Comparison of ENCODE assay signal across 27 cellular contexts in the genomic region with DNA sequence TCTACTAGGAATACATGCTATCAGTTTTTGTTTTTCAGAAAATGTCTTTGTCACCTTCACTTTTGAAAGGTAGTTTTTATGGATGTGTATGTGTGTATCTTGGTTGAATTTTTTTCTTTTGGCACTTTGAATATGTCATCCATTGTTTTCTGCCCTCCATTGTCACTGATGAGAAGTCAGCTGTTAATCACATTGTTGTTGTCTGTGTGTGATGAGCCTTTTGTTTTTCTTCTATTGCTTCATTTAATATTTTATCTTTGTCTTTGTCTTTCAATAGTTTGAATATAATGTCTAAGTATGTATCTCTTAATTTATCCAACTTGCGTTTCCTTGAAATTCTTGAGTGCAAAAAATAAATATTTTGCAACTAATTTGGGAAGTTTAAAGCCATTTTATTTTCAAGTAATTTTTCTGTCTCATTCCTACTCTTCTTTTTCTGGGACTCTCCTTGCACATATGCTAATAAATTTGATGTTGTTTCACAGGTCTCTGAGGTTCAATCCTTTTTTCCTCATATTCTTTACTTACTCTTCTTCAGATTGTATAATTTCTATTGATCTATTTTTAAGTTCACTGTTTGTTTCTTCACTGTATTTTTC.
"Had no signal": no experiment of that assay in that cellular context is flagged by ENCODE, and none has a peak within 500 bp of the region (broad histone marks: within the 10 kb centered on the region; RNA-seq: fewer than 3 reads in every experiment).

No MANE protein-coding gene starts in this region.

- H3K36me3 Mint-ChIP-seq: immature natural killer cell; stimulated activated effector memory CD8-positive, alpha-beta T cell treated with anti-CD3 and anti-CD28 coated beads, Interleukin-12 subunit alpha, Interleukin-12 subunit beta, amount 100 ng/mL, for 72 hours had no signal

- H3K27me3 ChIP-seq: esophagus squamous epithelium, heart right ventricle, right atrium auricular region, sigmoid colon, stomach, thyroid gland had no signal

- H3K27me3 Mint-ChIP-seq: effector memory CD8-positive, alpha-beta T cell had no signal

- ATAC-seq: effector memory CD8-positive, alpha-beta T cell; heart right ventricle; left ventricle myocardium superior; lower lobe of right lung; naive thymus-derived CD8-positive, alpha-beta T cell; stimulated activated effector memory CD8-positive, alpha-beta T cell treated with anti-CD3 and anti-CD28 coated beads, Interleukin-12 subunit alpha, Interleukin-12 subunit beta, amount 100 ng/mL, for 72 hours had no signal

- DNase-seq: cortex of kidney; effector memory CD8-positive, alpha-beta T cell; erythroblast; esophagus squamous epithelium; foreskin melanocyte; glutamatergic neuron; heart right ventricle; hypothalamus; immature natural killer cell; islet precursor cell; kidney glomerular epithelial cell; left ventricle myocardium superior; lower lobe of right lung; naive thymus-derived CD8-positive, alpha-beta T cell; nephron progenitor cell; nucleus accumbens; sigmoid colon; stimulated activated CD4-positive, alpha-beta T cell treated with anti-CD3 and anti-CD28 coated beads, Interleukin-2, amount 100 ng/mL, for 24 hours; stimulated activated CD4-positive, alpha-beta T cell treated with anti-CD3 and anti-CD28 coated beads, Interleukin-4, amount 100 ng/mL, for 24 hours; stimulated activated naive CD4-positive, alpha-beta T cell treated with Interleukin-2 at 50 U/mL for 16 hours; stomach; thyroid gland; trophoblast cell had no signal

- FAIRE-seq: endometrium had no signal

- H3K4me3 ChIP-seq: esophagus squamous epithelium, heart right ventricle, lower lobe of right lung, prostate gland, right atrium auricular region, sigmoid colon, stomach, thyroid gland had no signal

- H3K36me3 ChIP-seq: esophagus squamous epithelium, heart right ventricle, lower lobe of right lung, prostate gland, right atrium auricular region, sigmoid colon, stomach, thyroid gland had no signal

- H3K27ac ChIP-seq: esophagus squamous epithelium, heart right ventricle, lower lobe of right lung, prostate gland, right atrium auricular region, sigmoid colon, stomach, thyroid gland had no signal

- H3K4me3 Mint-ChIP-seq: effector memory CD8-positive, alpha-beta T cell; immature natural killer cell; naive thymus-derived CD8-positive, alpha-beta T cell; nephron progenitor cell; stimulated activated effector memory CD8-positive, alpha-beta T cell treated with anti-CD3 and anti-CD28 coated beads, Interleukin-12 subunit alpha, Interleukin-12 subunit beta, amount 100 ng/mL, for 72 hours had no signal

- H3K9me3 ChIP-seq: prostate gland, thyroid gland had no signal

- H3K4me1 ChIP-seq: esophagus squamous epithelium, heart right ventricle, lower lobe of right lung, prostate gland, right atrium auricular region, sigmoid colon, stomach, thyroid gland had no signal

- H3K4me1 Mint-ChIP-seq: immature natural killer cell; naive thymus-derived CD8-positive, alpha-beta T cell; nephron progenitor cell; stimulated activated effector memory CD8-positive, alpha-beta T cell treated with anti-CD3 and anti-CD28 coated beads, Interleukin-12 subunit alpha, Interleukin-12 subunit beta, amount 100 ng/mL, for 72 hours had no signal

- H3K27ac Mint-ChIP-seq: effector memory CD8-positive, alpha-beta T cell; immature natural killer cell; naive thymus-derived CD8-positive, alpha-beta T cell; nephron progenitor cell; stimulated activated effector memory CD8-positive, alpha-beta T cell treated with anti-CD3 and anti-CD28 coated beads, Interleukin-12 subunit alpha, Interleukin-12 subunit beta, amount 100 ng/mL, for 72 hours had no signal
